In genomic region chr12:1591543-1591942, GRCh38 we compare ENCODE assay signal across 8 cellular contexts. TPM values are rescaled to one million over a fixed set of nuclear protein-coding genes. Genes with fewer than 3 reads are reported as not detected.
DNase-seq lines count a peak whose midpoint lies in the region; ATAC-seq and TF ChIP-seq lines count a peak whose summit lies in the region.

No MANE protein-coding gene starts in this region.

- no peaks in the 10 kb centered on the region for H3K27me3 ChIP-seq in foreskin keratinocyte

- peak overlapping the region; percentile 94 for H3K4me3 Mint-ChIP-seq in endothelial cell (ENCODE audit: unreplicated experiment)

- DNase-seq in RKO (ENCODE audit: low spot score) (peak; percentile 41), endothelial cell (ENCODE audit: low spot score) (no peak), pons (ENCODE audit: low spot score) (peak; percentile 50), retina (no peak), dermis blood vessel endothelial cell (no peak), foreskin keratinocyte (no peak)

- TF ChIP-seq CTCF in endothelial cell (IDR thresholded peaks at IDR 0.05; ENCODE audit: unreplicated experiment) (no peak), foreskin keratinocyte (conservative IDR thresholded peaks at IDR 0.05) (no peak)

- peak overlapping the region; percentile 77 for H3K27ac Mint-ChIP-seq in endothelial cell (ENCODE audit: unreplicated experiment)

- H3K27ac ChIP-seq in foreskin keratinocyte = no peak overlapping the region

- H3K4me1 ChIP-seq in foreskin keratinocyte = peaks cover 26% of the 10 kb centered on the region

- peak overlapping the region; percentile 68 for H3K4me3 ChIP-seq in GM08714 (ENCODE audit: low read length)

- H3K9me3 Mint-ChIP-seq in endothelial cell (ENCODE audit: unreplicated experiment) = no peaks in the 10 kb centered on the region

- peaks cover 12% of the 10 kb centered on the region for H3K36me3 Mint-ChIP-seq in endothelial cell (ENCODE audit: low read depth, unreplicated experiment)

- H3K4me1 Mint-ChIP-seq in endothelial cell (ENCODE audit: unreplicated experiment) = peaks cover 58% of the 10 kb centered on the region

- peaks cover 18% of the 10 kb centered on the region for H3K27me3 Mint-ChIP-seq in endothelial cell (ENCODE audit: unreplicated experiment)

- ATAC-seq in GM18870 (IDR thresholded peaks at IDR 0.05; ENCODE audit: unreplicated experiment) = no peak
- ATAC-seq in foreskin keratinocyte = no peak

RNA-seq across cellular contexts. Expression of gene FBXL14, which starts 2.8 kb away (rescaled TPM):
- 14.7 TPM for total RNA-seq in endothelial cell (ENCODE audit: unreplicated experiment)
- 17.4 and 21.7 TPM in 2 replicates for total RNA-seq in dermis blood vessel endothelial cell
- 5.3 and 5.9 TPM in 2 replicates for total RNA-seq in foreskin keratinocyte
- polyA plus RNA-seq in foreskin keratinocyte = 1.5 and 2.0 TPM in 2 replicates

RNA-seq across cellular contexts. Expression of gene WNT5B, which starts 37.5 kb away (rescaled TPM):
- total RNA-seq in endothelial cell (ENCODE audit: unreplicated experiment) (7.5 TPM), dermis blood vessel endothelial cell (0.28 and 1.5 TPM in 2 replicates), foreskin keratinocyte (19.9 and 23.8 TPM in 2 replicates)
- polyA plus RNA-seq in foreskin keratinocyte = 19.2 and 23.6 TPM in 2 replicates

Comparison
In these comparisons a context has a peak if more than half of its experiments do, and no peak if none do; other contexts are left out.
1. DNase-seq: peak in RKO (single experiment) and pons (single experiment); none in endothelial cell (single experiment), retina (single experiment), dermis blood vessel endothelial cell (single experiment) and foreskin keratinocyte (0 of 2).